1 cellular context compared by ENCODE assay signal in genomic region chr1:240613353-240614142, GRCh38.
TF ChIP-seq lines count a peak whose summit lies in the region.

No MANE protein-coding gene starts in this region.

TF ChIP-seq in IMR-90, 13 proteins besides CTCF, POLR2A, EP300 and RAD21:
- TF ChIP-seq SMC3 (IDR thresholded peaks at IDR 0.05; ENCODE audit: low read depth, low read length) = no peak
- no peak for TF ChIP-seq RFX5 (IDR thresholded peaks at IDR 0.05; ENCODE audit: low read depth, low read length)
- no peak for TF ChIP-seq MAZ (IDR thresholded peaks at IDR 0.05; ENCODE audit: borderline replicate concordance, low read depth, low read length)
- TF ChIP-seq NFE2L2 (IDR thresholded peaks at IDR 0.05; ENCODE audit: low read depth, low read length) = no peak
- no peak for TF ChIP-seq ELK1 (IDR thresholded peaks at IDR 0.05; ENCODE audit: borderline replicate concordance, low read depth, low read length)
- no peak for TF ChIP-seq USF2 (IDR thresholded peaks at IDR 0.05; ENCODE audit: low read depth, low read length)
- no peak for TF ChIP-seq MAFK (IDR thresholded peaks at IDR 0.05; ENCODE audit: low read depth, low read length)
- TF ChIP-seq FOS (IDR thresholded peaks at IDR 0.05; ENCODE audit: low read depth, low read length) = no peak
- no peak for TF ChIP-seq RCOR1 (IDR thresholded peaks at IDR 0.05; ENCODE audit: insufficient replicate concordance, low read length)
- no peak for TF ChIP-seq CHD1 (IDR thresholded peaks at IDR 0.05; ENCODE audit: low read depth, low read length)
- no peak for TF ChIP-seq BHLHE40 (IDR thresholded peaks at IDR 0.05; ENCODE audit: low read depth, low read length)
